Comparison of ENCODE assay signal across 9 cellular contexts in genomic region chr15:92617197-92618037, GRCh38. TPM values are rescaled to one million over a fixed set of nuclear protein-coding genes. Genes with fewer than 3 reads are reported as not detected.
DNase-seq lines count a peak whose midpoint lies in the region; ATAC-seq, FAIRE-seq and TF ChIP-seq lines count a peak whose summit lies in the region.
"Had no signal": no experiment of that assay in that cellular context is flagged by ENCODE, and none has a peak within 500 bp of the region (broad histone marks: within the 10 kb centered on the region; RNA-seq: fewer than 3 reads in every experiment).

No MANE protein-coding gene starts in this region.

- no peak for FAIRE-seq in A549 (lab: Jason Lieb, UNC)

- peaks cover 8% of the 10 kb centered on the region for H3K79me1 ChIP-seq in mesendoderm (ENCODE audit: low read length)

- no peak overlapping the region for H4K5ac ChIP-seq in mesendoderm (ENCODE audit: low read length)

- H4K20me1 ChIP-seq in Karpas-422 (ENCODE audit: insufficient read depth, low read depth, low read length) = no peaks in the 10 kb centered on the region

- no peak overlapping the region for H4K8ac ChIP-seq in mesendoderm (ENCODE audit: low read depth, low read length)

- no peak overlapping the region for H2AFZ ChIP-seq in Karpas-422 (ENCODE audit: low read length)

- peak in 1 of 2 experiments; percentile 18; a peak in 1 of 5 replicates for TF ChIP-seq EP300 in A549 (IDR thresholded peaks at IDR 0.05)

- H3K79me2 ChIP-seq in mesendoderm (ENCODE audit: control insufficient read depth, insufficient read depth, low read length) (peaks cover 7% of the 10 kb centered on the region), Karpas-422 (ENCODE audit: low read length) (no peaks in the 10 kb centered on the region)

- H3K4me2 ChIP-seq in A549 = peak overlapping the region; percentile 65
- no peak overlapping the region for H3K4me2 ChIP-seq in mesendoderm (ENCODE audit: low read length)
- H3K4me2 ChIP-seq in Karpas-422 (ENCODE audit: low read depth, low read length, poor library complexity, severe bottlenecking) = no peak overlapping the region

- H3K4me3 ChIP-seq in A549 (no peak overlapping the region), brain microvascular endothelial cell (ENCODE audit: low read depth, low read length) (no peak overlapping the region), mesendoderm (ENCODE audit: low read length) (no peak overlapping the region), Karpas-422 (ENCODE audit: low read length) (no peak overlapping the region)

- no peak overlapping the region for H2BK15ac ChIP-seq in mesendoderm (replicated peaks; ENCODE audit: low read depth)

- TF ChIP-seq POLR2A in A549 (IDR thresholded peaks at IDR 0.05; ENCODE audit: low read length) = no peak

- no peak for TF ChIP-seq CTCF in A549 (IDR thresholded peaks at IDR 0.05)
- TF ChIP-seq CTCF in brain microvascular endothelial cell (IDR thresholded peaks at IDR 0.05; ENCODE audit: low read depth, low read length, missing control alignments) = no peak

- CTCF ChIA-PET in A549 (lab: Yijun Ruan, JAX) = interaction anchor here (0.8 to 1.4 kb wide), 4 partner anchors 29 to 97 kb away, joined by 3 read pairs; partner anchors contain the start of gene FAM174B

- no peaks in the 10 kb centered on the region for H3K9me2 ChIP-seq in Karpas-422 (replicated peaks; ENCODE audit: insufficient read depth, low read length)

- H2BK120ac ChIP-seq in mesendoderm (ENCODE audit: low read depth, low read length) = no peak overlapping the region

- H3K4ac ChIP-seq in mesendoderm (ENCODE audit: low read depth, low read length) = no peak overlapping the region

- DNase-seq in A549 (ENCODE audit: low read depth in 1 of 2, low spot score in 1 of 2) (peak; percentile 52 to 72), NCI-H1417 treated with DMSO at 0.1 percent for 48 hours (lab: John Stamatoyannopoulos, UW) (peak; percentile 67), brain microvascular endothelial cell (peak; percentile 83), mesendoderm (peak; percentile 55), Karpas-422 (no peak), DMS114 treated with DMSO at 0.1 percent for 48 hours (lab: John Stamatoyannopoulos, UW; ENCODE audit: unreplicated experiment) (no peak)
- DNase-seq in activated CD8-positive, alpha-beta memory T cell treated with anti-CD3 and anti-CD28 coated beads, Interleukin-2, amount 50 U/mL, for 4 hours = no peak
- DNase-seq: T-helper 2 cell had no signal

- H3K27me3 ChIP-seq in brain microvascular endothelial cell (replicated peaks) = no peaks in the 10 kb centered on the region
- no peaks in the 10 kb centered on the region for H3K27me3 ChIP-seq in mesendoderm (ENCODE audit: insufficient read depth, low read length, poor library complexity)
- no peaks in the 10 kb centered on the region for H3K27me3 ChIP-seq in Karpas-422 (ENCODE audit: low read length)

- H3K23ac ChIP-seq in mesendoderm (ENCODE audit: low read length) = no peak overlapping the region

- H3K56ac ChIP-seq in mesendoderm (ENCODE audit: low read length) = peak overlapping the region; percentile 28

- H3K36me3 ChIP-seq in brain microvascular endothelial cell (replicated peaks) = no peaks in the 10 kb centered on the region
- peaks cover 2% of the 10 kb centered on the region for H3K36me3 ChIP-seq in mesendoderm (ENCODE audit: control insufficient read depth, insufficient read depth, low read length)
- no peaks in the 10 kb centered on the region for H3K36me3 ChIP-seq in Karpas-422 (ENCODE audit: insufficient read depth, low read length)

- 35% methylated on average over 24 of the region's 24 CpGs for WGBS in A549 (ENCODE audit: missing lambda C conversion rate)
- WGBS in mesendoderm (ENCODE audit: extremely low coverage, insufficient coverage, low lambda C conversion rate) = no CpG with 5 or more reads among the region's 24 CpGs

- H3K4me1 ChIP-seq in A549 (peaks cover 24% of the 10 kb centered on the region), mesendoderm (ENCODE audit: control insufficient read depth, low read depth, low read length) (no peaks in the 10 kb centered on the region), Karpas-422 (ENCODE audit: low read length) (no peaks in the 10 kb centered on the region)

- H3K27ac ChIP-seq in A549 = peak overlapping the region; percentile 63 to 70
- H3K27ac ChIP-seq in brain microvascular endothelial cell = peak overlapping the region; percentile 20
- no peak overlapping the region for H3K27ac ChIP-seq in mesendoderm (ENCODE audit: low read depth, low read length)
- no peak overlapping the region for H3K27ac ChIP-seq in Karpas-422 (ENCODE audit: low read length)

- ATAC-seq in A549 (peak; percentile 73 to 91), HG03097 (IDR thresholded peaks at IDR 0.05; ENCODE audit: low FRiP score, unreplicated experiment) (no peak)

- H3K9ac ChIP-seq in mesendoderm (ENCODE audit: low read length) (no peak overlapping the region), Karpas-422 (ENCODE audit: low read length) (no peak overlapping the region)

- in situ Hi-C loops in brain microvascular endothelial cell (cut with HindIII; ENCODE audit: low pct_ligation_motif_present, low sequenced_read_pairs) = no loop called here

- 0 out of 5 replicates have a peak, but pooled peaks of 1 of the 2 experiments have one; percentile 15 for TF ChIP-seq RAD21 in A549 (conservative IDR thresholded peaks at IDR 0.05 in 1 of 2, IDR thresholded peaks at IDR 0.05 in 1 of 2)

- no peak overlapping the region for H2BK5ac ChIP-seq in mesendoderm (ENCODE audit: low read length)

- H2AK5ac ChIP-seq in mesendoderm (ENCODE audit: low read length) = no peak overlapping the region

- no peak overlapping the region for H3K18ac ChIP-seq in mesendoderm (ENCODE audit: low read length)

- POLR2A ChIA-PET in A549 (lab: Yijun Ruan, JAX) = no interaction called here

- H3K9me3 ChIP-seq in A549 (no peaks in the 10 kb centered on the region), Karpas-422 (ENCODE audit: low read length) (no peaks in the 10 kb centered on the region)

TF ChIP-seq in A549, 52 proteins besides CTCF, POLR2A, EP300 and RAD21:
- TF ChIP-seq ELK1 (IDR thresholded peaks at IDR 0.05; ENCODE audit: low read depth, low read length) = no peak
- peak; percentile 44; the same call in 1 of the 2 replicates for TF ChIP-seq MAX (IDR thresholded peaks at IDR 0.05)
- no peak for TF ChIP-seq EHF (CRISPR knock-in tag; IDR thresholded peaks at IDR 0.05)
- peak; percentile 54; the same call in 1 of the 2 replicates for TF ChIP-seq EHMT2 (IDR thresholded peaks at IDR 0.05; ENCODE audit: low read depth)
- TF ChIP-seq SMC3 (IDR thresholded peaks at IDR 0.05) = 0 out of 3 replicates have a peak, but pooled peaks have one; percentile 6
- TF ChIP-seq TFCP2L1 (CRISPR knock-in tag; IDR thresholded peaks at IDR 0.05) = no peak
- peak in 1 of 2 experiments; percentile 35; a peak in 1 of 5 replicates for TF ChIP-seq JUN (IDR thresholded peaks at IDR 0.05)
- TF ChIP-seq GATA3 (IDR thresholded peaks at IDR 0.05; ENCODE audit: borderline replicate concordance) = peak; percentile 79
- peak; percentile 21; the same call in 1 of the 2 replicates for TF ChIP-seq FOSL2 (IDR thresholded peaks at IDR 0.05)
- TF ChIP-seq FOSL2 (CRISPR knock-in tag; IDR thresholded peaks at IDR 0.05) = peak; percentile 73
- TF ChIP-seq PBX3 (IDR thresholded peaks at IDR 0.05) = peak; percentile 52; the same call in 1 of the 2 replicates
TF ChIP-seq in A549: peak in this region for 7.

RNA-seq across cellular contexts. Expression of gene FAM174B, which starts 38.2 kb away (rescaled TPM):
- polyA plus RNA-seq in A549 (2011; rRNA removed) (13.9 and 22.5 TPM in 2 replicates), A549 (2017; fragmentation: RNase III; extraction: RNeasy Plus Mini Kit Qiagen cat#74134 plus additional on column Dnase treatment) (4.6 to 5.9 TPM (median 5.2 TPM) in 3 replicates)
- 3.7 and 5.7 TPM in 2 replicates for polyA plus RNA-seq in A549 (2012; cell fraction: cytosol; rRNA removed)
- 3.1 and 3.9 TPM in 2 replicates for polyA plus RNA-seq in A549 (2012; cell fraction: nucleus; rRNA removed)
- polyA minus RNA-seq in A549 (2011; rRNA and poly(A)+ RNA removed) = 19.2 and 20.6 TPM in 2 replicates
- polyA plus RNA-seq in mesendoderm (2013, experiment 1 of 2) = 75.6 TPM
- 71.2 TPM for polyA plus RNA-seq in mesendoderm (2013, experiment 2 of 2)
- total RNA-seq in Karpas-422 (2014; rRNA removed; shearing (Covaris generic); ENCODE audit: low replicate concordance) = 0.04 TPM in 1 of 2 replicates, not detected in the other

Comparison
In these comparisons a context has a peak if more than half of its experiments do, and no peak if none do; other contexts are left out.
1. DNase-seq: peak in A549 (2 of 2), NCI-H1417 treated with DMSO at 0.1 percent for 48 hours (single experiment), brain microvascular endothelial cell (single experiment) and mesendoderm (single experiment); none in activated CD8-positive, alpha-beta memory T cell treated with anti-CD3 and anti-CD28 coated beads, Interleukin-2, amount 50 U/mL, for 4 hours (single experiment), Karpas-422 (single experiment) and DMS114 treated with DMSO at 0.1 percent for 48 hours (single experiment).
2. H3K27ac ChIP-seq: peak in A549 (2 of 2) and brain microvascular endothelial cell (single experiment); none in mesendoderm (single experiment) and Karpas-422 (single experiment).